Comparison of ENCODE assay signal across 18 cellular contexts in the genomic region with DNA sequence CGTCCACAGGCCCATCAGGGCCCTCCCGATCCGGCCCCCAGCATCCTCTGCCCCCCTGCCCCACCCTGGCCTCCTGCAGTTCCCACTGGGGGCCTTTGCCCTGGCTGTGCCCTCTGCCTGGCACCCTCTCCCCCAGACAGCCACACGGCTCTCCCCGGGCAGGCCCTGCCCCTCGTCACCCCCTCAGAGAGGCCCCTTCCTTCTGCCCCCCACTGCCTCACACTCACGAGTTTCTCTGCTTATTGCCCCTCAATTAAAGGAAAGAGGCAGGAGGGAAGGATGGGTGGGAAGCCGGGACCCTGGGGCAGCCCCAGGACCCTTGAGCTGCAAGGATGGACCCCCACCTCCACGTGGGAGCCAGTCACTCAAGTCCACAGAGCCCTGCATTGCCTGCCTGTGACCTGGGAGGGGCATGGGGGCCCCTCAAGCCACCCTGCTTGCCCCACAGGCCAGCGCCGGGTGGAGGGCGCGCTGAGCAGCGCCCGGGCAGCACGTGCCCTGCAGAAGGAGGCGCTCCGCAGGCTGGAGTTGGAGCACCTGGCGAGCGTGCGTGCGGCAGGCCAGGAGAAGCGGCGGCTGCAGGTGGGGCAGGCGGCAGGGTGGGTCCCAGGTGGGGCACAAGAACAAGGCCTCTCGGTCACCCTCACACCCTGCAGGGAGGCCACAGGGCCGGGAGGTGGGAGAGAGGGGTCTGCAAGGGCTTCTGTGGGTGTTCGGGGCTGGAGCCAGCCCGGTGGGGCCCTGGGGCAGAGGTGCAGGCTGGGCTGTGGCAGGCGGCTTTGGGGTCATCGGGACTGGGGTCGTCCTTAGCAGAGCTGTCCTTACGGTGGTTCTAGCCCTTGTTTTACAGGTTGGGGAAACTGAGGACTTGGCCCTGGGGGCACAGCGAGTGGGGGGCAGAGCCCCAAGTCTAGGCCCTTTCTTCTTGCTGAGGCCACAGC.
"Had no signal": no experiment of that assay in that cellular context is flagged by ENCODE, and none has a peak within 500 bp of the region (broad histone marks: within the 10 kb centered on the region; RNA-seq: fewer than 3 reads in every experiment).

No MANE protein-coding gene starts in this region.

- H3K4me1 Mint-ChIP-seq: activated naive CD8-positive, alpha-beta T cell treated with anti-CD3 and anti-CD28 coated beads, Interleukin-2, amount 50 U/mL, for 24 hours; stimulated activated naive B cell treated with anti-CD40 and anti-IgM and Interleukin-4, amounts not matched to agents 10 μg/mL and 1 μg/mL and 100 μg/mL, for 72 hours had no signal

- H3K36me3 ChIP-seq: ascending aorta, gastrocnemius medialis, tibial nerve, vagina had no signal

- H3K36me3 Mint-ChIP-seq: activated naive CD4-positive, alpha-beta T cell treated with anti-CD3 and anti-CD28 coated beads, Interleukin-2, amount 10 ng/mL, durations not matched to agents 7 days and 5 days; stimulated activated naive B cell treated with anti-CD40 and anti-IgM and Interleukin-4, amounts not matched to agents 10 μg/mL and 1 μg/mL and 100 μg/mL, for 72 hours had no signal

- H3K27me3 ChIP-seq: ascending aorta, gastrocnemius medialis, tibial nerve, vagina had no signal

- H3K4me3 ChIP-seq: ascending aorta, gastrocnemius medialis, tibial nerve, vagina had no signal

- H3K4me3 Mint-ChIP-seq: activated naive CD4-positive, alpha-beta T cell treated with anti-CD3 and anti-CD28 coated beads, Interleukin-2, amount 10 ng/mL, durations not matched to agents 7 days and 5 days; activated naive CD8-positive, alpha-beta T cell treated with anti-CD3 and anti-CD28 coated beads, Interleukin-2, amount 50 U/mL, for 24 hours; nephron progenitor cell; stimulated activated naive B cell treated with anti-CD40 and anti-IgM and Interleukin-4, amounts not matched to agents 10 μg/mL and 1 μg/mL and 100 μg/mL, for 72 hours; T-helper 1 cell treated with Interleukin-12 subunit alpha and Interleukin-12 subunit beta and Interleukin-4 antibody, amounts not matched to agents 30 μg/mL and 1 μg/mL, for 36 hours had no signal

- ATAC-seq: activated naive CD8-positive, alpha-beta T cell treated with anti-CD3 and anti-CD28 coated beads, Interleukin-2, amount 50 U/mL, for 24 hours; gastrocnemius medialis had no signal

- H3K4me1 ChIP-seq: ascending aorta, gastrocnemius medialis had no signal

- DNase-seq: activated CD4-positive, alpha-beta T cell treated with anti-CD3 and anti-CD28 coated beads, Interleukin-2, amount 50 U/mL, for 1 hour; activated CD4-positive, CD25-positive, alpha-beta regulatory T cell treated with anti-CD3 and anti-CD28 coated beads, Interleukin-2, amount 50 U/mL, for 72 hours; activated CD8-positive, alpha-beta memory T cell treated with anti-CD3 and anti-CD28 coated beads for 24 hours; activated CD8-positive, alpha-beta memory T cell treated with anti-CD3 and anti-CD28 coated beads, Interleukin-2, amount 50 U/mL, for 48 hours; activated effector memory CD4-positive, alpha-beta T cell treated with Interleukin-2 at 50 U/mL for 16 hours; activated naive CD4-positive, alpha-beta T cell treated with anti-CD3 and anti-CD28 coated beads, Interleukin-2, amount 10 ng/mL, durations not matched to agents 7 days and 5 days; activated naive CD8-positive, alpha-beta T cell treated with anti-CD3 and anti-CD28 coated beads, Interleukin-2, amount 50 U/mL, for 24 hours; activated T-cell treated with anti-CD3 and anti-CD28 coated beads, Interleukin-2, amount 50 U/mL, for 48 hours; effector CD8-positive, alpha-beta T cell; occipital lobe; stimulated activated naive B cell treated with anti-CD40 and anti-IgM and Interleukin-4, amounts not matched to agents 10 μg/mL and 1 μg/mL and 100 μg/mL, for 72 hours had no signal

- H3K27ac Mint-ChIP-seq: activated naive CD4-positive, alpha-beta T cell treated with anti-CD3 and anti-CD28 coated beads, Interleukin-2, amount 10 ng/mL, durations not matched to agents 7 days and 5 days; activated naive CD8-positive, alpha-beta T cell treated with anti-CD3 and anti-CD28 coated beads, Interleukin-2, amount 50 U/mL, for 24 hours; nephron progenitor cell; stimulated activated naive B cell treated with anti-CD40 and anti-IgM and Interleukin-4, amounts not matched to agents 10 μg/mL and 1 μg/mL and 100 μg/mL, for 72 hours; T-helper 1 cell treated with Interleukin-12 subunit alpha and Interleukin-12 subunit beta and Interleukin-4 antibody, amounts not matched to agents 30 μg/mL and 1 μg/mL, for 36 hours had no signal

- H3K27me3 Mint-ChIP-seq: activated naive CD8-positive, alpha-beta T cell treated with anti-CD3 and anti-CD28 coated beads, Interleukin-2, amount 50 U/mL, for 24 hours had no signal

- H3K9me3 ChIP-seq: ascending aorta, gastrocnemius medialis, vagina had no signal

- H3K9me3 Mint-ChIP-seq: activated naive CD4-positive, alpha-beta T cell treated with anti-CD3 and anti-CD28 coated beads, Interleukin-2, amount 10 ng/mL, durations not matched to agents 7 days and 5 days; activated naive CD8-positive, alpha-beta T cell treated with anti-CD3 and anti-CD28 coated beads, Interleukin-2, amount 50 U/mL, for 24 hours; T-helper 1 cell treated with Interleukin-12 subunit alpha and Interleukin-12 subunit beta and Interleukin-4 antibody, amounts not matched to agents 30 μg/mL and 1 μg/mL, for 36 hours had no signal

- H3K27ac ChIP-seq: ascending aorta, gastrocnemius medialis, tibial nerve, vagina, VCaP had no signal
